11 cellular contexts compared by ENCODE assay signal in genomic region chr18:44870631-44871502, GRCh38.
DNase-seq lines count a peak whose midpoint lies in the region; ATAC-seq and TF ChIP-seq lines count a peak whose summit lies in the region.
"Had no signal": no experiment of that assay in that cellular context is flagged by ENCODE, and none has a peak within 500 bp of the region (broad histone marks: within the 10 kb centered on the region; RNA-seq: fewer than 3 reads in every experiment).

No MANE protein-coding gene starts in this region.

- peak; percentile 30 for ATAC-seq in GM18505 (IDR thresholded peaks at IDR 0.05; ENCODE audit: unreplicated experiment)
- peak; percentile 41 for ATAC-seq in GM21529 (IDR thresholded peaks at IDR 0.05; ENCODE audit: unreplicated experiment)
- ATAC-seq in HG03565 (IDR thresholded peaks at IDR 0.05; ENCODE audit: unreplicated experiment), result peak; percentile 18
- ATAC-seq in omental fat pad (ENCODE audit: low FRiP score), result no peak
- ATAC-seq: gastrocnemius medialis had no signal

- H3K36me3 ChIP-seq in mucosa of stomach (ENCODE audit: control insufficient read depth, insufficient read depth, low read length), result no peaks in the 10 kb centered on the region
- H3K36me3 ChIP-seq: gastrocnemius medialis, ovary had no signal

- peaks cover 15% of the 10 kb centered on the region for H3K4me1 ChIP-seq in mucosa of stomach (ENCODE audit: control insufficient read depth, insufficient read depth, low read length)

- TF ChIP-seq POLR2A in GM18505 (IDR thresholded peaks at IDR 0.05; ENCODE audit: borderline replicate concordance, extremely low read depth, insufficient read depth, insufficient read length), result no peak

- H3K9ac ChIP-seq in mucosa of stomach (ENCODE audit: low read length), result no peak overlapping the region

- H3K27me3 ChIP-seq in mucosa of stomach (ENCODE audit: control insufficient read depth, insufficient read depth, low read length), result no peaks in the 10 kb centered on the region
- H3K27me3 ChIP-seq: gastrocnemius medialis, ovary had no signal

- H3K4me3 ChIP-seq in mucosa of stomach (ENCODE audit: low read length), result peak overlapping the region; percentile 2
- H3K4me3 ChIP-seq: gastrocnemius medialis, ovary had no signal

- H3K9me3 ChIP-seq in mucosa of stomach (ENCODE audit: control insufficient read depth, low read length), result no peaks in the 10 kb centered on the region
- H3K9me3 ChIP-seq: gastrocnemius medialis, ovary had no signal

- DNase-seq in GF-D8 (lab: John Stamatoyannopoulos, UW) (no peak), omental fat pad (ENCODE audit: low spot score) (no peak), NCI-H345 treated with DMSO at 0.1 percent for 48 hours (lab: John Stamatoyannopoulos, UW; ENCODE audit: unreplicated experiment) (no peak), NCI-H2171 treated with DMSO at 0.1 percent for 48 hours (lab: John Stamatoyannopoulos, UW) (no peak)
- DNase-seq: gastrocnemius medialis; ovary; stimulated activated naive CD8-positive, alpha-beta T cell treated with anti-CD3 and anti-CD28 coated beads, Interleukin-15, Interleukin-2, amounts not matched to agents 100 U/mL and 50 U/mL, for 24 hours had no signal

- TF ChIP-seq CTCF in omental fat pad (IDR thresholded peaks at IDR 0.05), result no peak
